In the genomic region with DNA sequence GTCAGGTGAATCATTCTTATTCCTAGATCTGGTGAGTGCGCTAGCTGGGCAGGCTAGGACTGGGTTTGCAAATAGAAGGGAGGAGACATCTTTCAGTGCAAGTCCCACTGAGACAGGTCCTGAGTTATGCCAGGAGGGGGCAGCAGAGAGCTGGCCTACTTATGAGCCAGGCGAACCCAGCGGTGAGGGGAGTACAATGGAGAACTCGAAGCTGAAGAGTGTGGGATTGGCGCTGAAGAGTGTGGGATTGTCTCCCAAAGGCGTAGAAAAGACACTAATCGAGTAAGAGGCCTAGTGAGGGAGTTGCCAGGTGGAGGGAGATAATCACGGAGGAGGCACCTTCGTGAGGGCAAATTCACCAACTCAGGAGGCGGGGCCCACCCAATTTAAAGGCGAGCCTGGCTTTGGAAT, we compare ENCODE assay signal across 8 cellular contexts.
DNase-seq lines count a peak whose midpoint lies in the region; ATAC-seq and TF ChIP-seq lines count a peak whose summit lies in the region.

No MANE protein-coding gene starts in this region.

- CTCF ChIA-PET in PC-9 (lab: Charles Lee), result no interaction called here

- peak; percentile 92 for ATAC-seq in GM21381 (IDR thresholded peaks at IDR 0.05; ENCODE audit: unreplicated experiment)

- TF ChIP-seq POLR2A in tibial nerve (IDR thresholded peaks at IDR 0.05), result no peak

- no peaks in the 10 kb centered on the region for H3K27me3 Mint-ChIP-seq in activated T-helper 1 cell treated with anti-CD3 and anti-CD28 coated beads, Interleukin-12 subunit alpha, Interleukin-12 subunit beta, Interleukin-2, Interleukin-4 antibody, amounts not matched to agents 30 ng/mL and 10 ng/mL and 1 ng/mL, durations not matched to agents 14 hours and 24 hours and 36 hours (ENCODE audit: insufficient read depth)
- H3K27me3 Mint-ChIP-seq in osteocyte (ENCODE audit: unreplicated experiment), result no peaks in the 10 kb centered on the region

- no peak overlapping the region for H2AFZ ChIP-seq in PC-9

- H3K9me2 ChIP-seq in PC-9 (ENCODE audit: insufficient read depth), result no peaks in the 10 kb centered on the region

- TF ChIP-seq CTCF in PC-9 (conservative IDR thresholded peaks at IDR 0.05), result peak; percentile 87
- TF ChIP-seq CTCF in foreskin fibroblast (IDR thresholded peaks at IDR 0.05; ENCODE audit: low read depth, low read length), result peak; percentile 85
- TF ChIP-seq CTCF in osteocyte (IDR thresholded peaks at IDR 0.05), result peak; percentile 74
- peak; percentile 59 to 90 (median 75) for TF ChIP-seq CTCF in tibial nerve (IDR thresholded peaks at IDR 0.05)

- 22 to 25% methylated on average over 11 of the region's 11 CpGs for WGBS in tibial nerve, 2 donors

- no peaks in the 10 kb centered on the region for H3K79me2 ChIP-seq in PC-9 (ENCODE audit: low read depth)

- DNase-seq in DMS53 (lab: John Stamatoyannopoulos, UW) (peak; percentile 88), HS-27A (ENCODE audit: low read depth) (peak; percentile 4), PC-9 (peak; percentile 42 to 47), foreskin fibroblast (peak; percentile 1 to 41), osteocyte (ENCODE audit: extremely low spot score, unreplicated experiment) (no peak), tibial nerve (ENCODE audit: low spot score in 2 of 2) (peak; percentile 46 to 60)
- DNase-seq in activated T-helper 1 cell treated with anti-CD3 and anti-CD28 coated beads, Interleukin-12 subunit alpha, Interleukin-12 subunit beta, Interleukin-2, Interleukin-4 antibody, amounts not matched to agents 30 ng/mL and 10 ng/mL and 1 ng/mL, durations not matched to agents 14 hours and 24 hours and 36 hours (ENCODE audit: low spot score), result peak; percentile 4

- intact Hi-C loops in PC-9 (cut with micrococcal nuclease; ENCODE audit: unreplicated experiment), result loop anchor here (2.0 to 5.0 kb wide), 3 partner anchors 85 to 676 kb away; no protein-coding TSS in a partner anchor
- intact Hi-C loops in activated T-helper 1 cell treated with anti-CD3 and anti-CD28 coated beads, Interleukin-12 subunit alpha, Interleukin-12 subunit beta, Interleukin-2, Interleukin-4 antibody, amounts not matched to agents 30 ng/mL and 10 ng/mL and 1 ng/mL, durations not matched to agents 14 hours and 24 hours and 36 hours (cut with micrococcal nuclease), result loop anchor here (1.0 kb wide), 2 partner anchors 84 to 676 kb away; no protein-coding TSS in a partner anchor

- no peak overlapping the region for H3K27ac ChIP-seq in PC-9
- no peak overlapping the region for H3K27ac ChIP-seq in tibial nerve

- no peaks in the 10 kb centered on the region for H3K9me3 ChIP-seq in PC-9 (ENCODE audit: insufficient read depth, low read depth)
- H3K9me3 ChIP-seq in tibial nerve, result no peaks in the 10 kb centered on the region

- H3K27me3 ChIP-seq in PC-9 (ENCODE audit: insufficient read depth, low read depth) (0 out of 2 replicates have a peak, but pooled peaks cover 5% of the 10 kb centered on the region), tibial nerve (peaks cover 0 to 15% of the 10 kb centered on the region in 2 donors)

- no TSS peak for BruUV-seq in PC-9 (replicated peaks; lab: Mats Ljungman, UMichigan)

- no peak overlapping the region for H3K4me2 ChIP-seq in PC-9

- H3F3A ChIP-seq in PC-9 (ENCODE audit: insufficient read depth, low read depth), result no peaks in the 10 kb centered on the region

- no peaks in the 10 kb centered on the region for H3K9me3 Mint-ChIP-seq in activated T-helper 1 cell treated with anti-CD3 and anti-CD28 coated beads, Interleukin-12 subunit alpha, Interleukin-12 subunit beta, Interleukin-2, Interleukin-4 antibody, amounts not matched to agents 30 ng/mL and 10 ng/mL and 1 ng/mL, durations not matched to agents 14 hours and 24 hours and 36 hours
- H3K9me3 Mint-ChIP-seq in osteocyte (ENCODE audit: unreplicated experiment), result no peaks in the 10 kb centered on the region

- POLR2A ChIA-PET in PC-9 (lab: Charles Lee; ENCODE audit: unreplicated experiment), result no interaction called here

- H3K4me3 ChIP-seq in PC-9 (no peak overlapping the region), foreskin fibroblast (ENCODE audit: low read depth in 1 of 2, low read length in 2 of 2) (no peak overlapping the region), tibial nerve (no peak overlapping the region)

- H3K4me1 Mint-ChIP-seq in activated T-helper 1 cell treated with anti-CD3 and anti-CD28 coated beads, Interleukin-12 subunit alpha, Interleukin-12 subunit beta, Interleukin-2, Interleukin-4 antibody, amounts not matched to agents 30 ng/mL and 10 ng/mL and 1 ng/mL, durations not matched to agents 14 hours and 24 hours and 36 hours (ENCODE audit: low read depth), result no peaks in the 10 kb centered on the region
- peaks cover 2% of the 10 kb centered on the region for H3K4me1 Mint-ChIP-seq in osteocyte (ENCODE audit: unreplicated experiment)

- no peaks in the 10 kb centered on the region for H4K20me1 ChIP-seq in PC-9 (ENCODE audit: insufficient read depth)

- H3K4me1 ChIP-seq in PC-9 (replicated peaks; ENCODE audit: insufficient read depth) (no peaks in the 10 kb centered on the region), tibial nerve (no peaks in the 10 kb centered on the region)

- no peaks in the 10 kb centered on the region for H3K36me3 Mint-ChIP-seq in activated T-helper 1 cell treated with anti-CD3 and anti-CD28 coated beads, Interleukin-12 subunit alpha, Interleukin-12 subunit beta, Interleukin-2, Interleukin-4 antibody, amounts not matched to agents 30 ng/mL and 10 ng/mL and 1 ng/mL, durations not matched to agents 14 hours and 24 hours and 36 hours (ENCODE audit: low read depth)
- no peaks in the 10 kb centered on the region for H3K36me3 Mint-ChIP-seq in osteocyte (ENCODE audit: unreplicated experiment)

- H3K4me3 Mint-ChIP-seq in activated T-helper 1 cell treated with anti-CD3 and anti-CD28 coated beads, Interleukin-12 subunit alpha, Interleukin-12 subunit beta, Interleukin-2, Interleukin-4 antibody, amounts not matched to agents 30 ng/mL and 10 ng/mL and 1 ng/mL, durations not matched to agents 14 hours and 24 hours and 36 hours, result no peak overlapping the region
- no peak overlapping the region for H3K4me3 Mint-ChIP-seq in osteocyte (ENCODE audit: unreplicated experiment)

- no peak for TF ChIP-seq EP300 in tibial nerve (IDR thresholded peaks at IDR 0.05)

- no peak overlapping the region for H3K27ac Mint-ChIP-seq in activated T-helper 1 cell treated with anti-CD3 and anti-CD28 coated beads, Interleukin-12 subunit alpha, Interleukin-12 subunit beta, Interleukin-2, Interleukin-4 antibody, amounts not matched to agents 30 ng/mL and 10 ng/mL and 1 ng/mL, durations not matched to agents 14 hours and 24 hours and 36 hours
- no peak overlapping the region for H3K27ac Mint-ChIP-seq in osteocyte (ENCODE audit: unreplicated experiment)

- no peaks in the 10 kb centered on the region for H3K36me3 ChIP-seq in PC-9 (ENCODE audit: low read depth)
- no peaks in the 10 kb centered on the region for H3K36me3 ChIP-seq in tibial nerve
